ENCODE assay signal across 29 cellular contexts in the genomic region with DNA sequence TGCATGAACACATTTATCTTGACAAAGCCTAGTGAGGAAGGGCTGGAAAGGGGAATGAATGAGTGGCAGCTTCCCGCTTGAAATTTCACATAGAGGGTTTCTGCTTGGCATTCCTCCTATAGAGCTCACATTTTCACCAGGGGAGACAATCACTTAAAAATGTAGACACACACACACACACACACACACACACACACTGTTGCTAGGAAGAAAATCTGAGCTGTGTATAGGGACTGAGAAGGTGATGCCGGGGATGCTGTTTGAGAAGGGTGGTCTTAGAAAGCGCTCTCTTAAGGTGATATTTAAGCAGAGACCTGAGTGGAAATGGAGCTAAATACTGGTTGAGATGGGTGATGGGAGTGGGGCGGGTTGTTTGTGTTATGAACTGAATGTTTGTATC.
"Had no signal": no experiment of that assay in that cellular context is flagged by ENCODE, and none has a peak within 500 bp of the region (broad histone marks: within the 10 kb centered on the region; RNA-seq: fewer than 3 reads in every experiment).

No MANE protein-coding gene starts in this region.

- H3K9me3 ChIP-seq: ascending aorta, Peyer's patch had no signal

- H3K27ac ChIP-seq: ascending aorta, cardiac muscle cell, Peyer's patch, RWPE1, WERI-Rb-1 had no signal

- H3K4me1 ChIP-seq: ascending aorta, Peyer's patch had no signal

- ATAC-seq: activated CD8-positive, alpha-beta memory T cell treated with anti-CD3 and anti-CD28 coated beads, Interleukin-2, amount 10 ng/mL, durations not matched to agents 7 days and 5 days; activated T-cell treated with anti-CD3 and anti-CD28 coated beads, Interleukin-2, amount 50 U/mL, for 72 hours; PC-3 had no signal

- H3K27me3 ChIP-seq: ascending aorta, cardiac muscle cell, Peyer's patch had no signal

- H3K36me3 ChIP-seq: ascending aorta, cardiac muscle cell, Peyer's patch, WERI-Rb-1 had no signal

- DNase-seq: activated CD4-positive, alpha-beta memory T cell treated with anti-CD3 and anti-CD28 coated beads, Interleukin-2, amount 10 ng/mL, durations not matched to agents 7 days and 5 days; activated CD4-positive, alpha-beta T cell treated with anti-CD3 and anti-CD28 coated beads for 1 hour; activated CD4-positive, alpha-beta T cell treated with anti-CD3 and anti-CD28 coated beads for 48 hours; activated CD4-positive, CD25-positive, alpha-beta regulatory T cell; activated CD8-positive, alpha-beta memory T cell treated with anti-CD3 and anti-CD28 coated beads for 24 hours; activated CD8-positive, alpha-beta memory T cell treated with anti-CD3 and anti-CD28 coated beads, Interleukin-2, amount 10 ng/mL, durations not matched to agents 7 days and 5 days; activated effector memory CD4-positive, alpha-beta T cell treated with anti-CD3 and anti-CD28 coated beads, Interleukin-2, amount 50 U/mL, for 16 hours; activated naive CD4-positive, alpha-beta T cell; activated naive CD4-positive, alpha-beta T cell treated with anti-CD3 and anti-CD28 coated beads, Interleukin-2, amount 50 U/mL, for 16 hours; activated naive CD8-positive, alpha-beta T cell treated with anti-CD3 and anti-CD28 coated beads for 36 hours; activated T-cell treated with anti-CD3 and anti-CD28 coated beads, Interleukin-2, amount 50 U/mL, for 1 hour; activated T-cell treated with anti-CD3 and anti-CD28 coated beads, Interleukin-2, amount 50 U/mL, for 72 hours; Kasumi-1; KBM-7; NCI-H1105; NCI-H1417 treated with DMSO at 0.1 percent for 48 hours; NCI-H187 treated with DMSO at 0.1 percent for 48 hours; NCI-H345; NCI-H524 treated with DMSO at 0.1 percent for 48 hours; NCI-H748 treated with DMSO at 0.1 percent for 48 hours; NK-92 treated with Interleukin-12 subunit alpha and Interleukin-12 subunit beta, amount 100 ng/mL, for 24 hours; PC-3; Peyer's patch; SIG-M5; T1000; WERI-Rb-1 had no signal

- H3K4me3 ChIP-seq: ascending aorta, cardiac muscle cell, Peyer's patch had no signal
